Comparison of ENCODE assay signal across 13 cellular contexts in the genomic region with DNA sequence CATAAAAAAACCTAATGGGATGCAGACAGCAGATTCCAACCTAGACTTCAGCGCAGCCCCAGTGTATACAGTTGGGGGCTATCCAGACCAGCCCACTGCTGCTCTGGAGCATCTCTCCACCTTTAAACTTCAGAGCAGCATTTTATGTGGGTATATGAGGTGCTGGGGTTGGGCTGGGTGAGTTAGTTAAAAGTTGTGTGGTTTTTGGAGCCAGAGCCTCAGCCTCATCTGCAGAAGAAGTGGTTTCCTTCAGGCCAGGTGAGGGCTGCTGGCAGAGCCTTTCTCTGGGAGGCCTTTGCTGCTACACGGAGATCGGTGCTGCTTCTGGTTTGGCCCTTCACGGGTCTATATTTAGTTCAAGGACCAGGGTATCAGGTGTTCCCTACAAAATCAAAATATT.
"Had no signal": no experiment of that assay in that cellular context is flagged by ENCODE, and none has a peak within 500 bp of the region (broad histone marks: within the 10 kb centered on the region; RNA-seq: fewer than 3 reads in every experiment).

No MANE protein-coding gene starts in this region.

- ATAC-seq: effector memory CD8-positive, alpha-beta T cell; left cardiac atrium; lower lobe of right lung; stimulated activated naive B cell treated with anti-CD40 and anti-IgM and Interleukin-4, amounts not matched to agents 10 μg/mL and 1 μg/mL and 100 μg/mL, for 72 hours had no signal

- H3K27ac Mint-ChIP-seq: effector memory CD8-positive, alpha-beta T cell; stimulated activated naive B cell treated with anti-CD40 and anti-IgM and Interleukin-4, amounts not matched to agents 10 μg/mL and 1 μg/mL and 100 μg/mL, for 72 hours had no signal

- H3K36me3 Mint-ChIP-seq: stimulated activated naive B cell treated with anti-CD40 and anti-IgM and Interleukin-4, amounts not matched to agents 10 μg/mL and 1 μg/mL and 100 μg/mL, for 72 hours had no signal

- H3K4me3 ChIP-seq: lower lobe of right lung, spleen, thyroid gland had no signal

- H3K9me3 Mint-ChIP-seq: effector memory CD8-positive, alpha-beta T cell; stimulated activated naive B cell treated with anti-CD40 and anti-IgM and Interleukin-4, amounts not matched to agents 10 μg/mL and 1 μg/mL and 100 μg/mL, for 72 hours had no signal

- DNase-seq: activated CD4-positive, CD25-positive, alpha-beta regulatory T cell; activated CD8-positive, alpha-beta memory T cell treated with anti-CD3 and anti-CD28 coated beads, Interleukin-2, amount 50 U/mL, for 48 hours; activated gamma-delta T cell; effector memory CD8-positive, alpha-beta T cell; left cardiac atrium; lower lobe of right lung; occipital lobe; posterior cingulate gyrus; retina; spleen; stimulated activated CD4-positive, alpha-beta T cell treated with anti-CD3 and anti-CD28 coated beads, Interleukin-4, amount 100 ng/mL, for 4 hours; stimulated activated naive B cell treated with anti-CD40 and anti-IgM and Interleukin-4, amounts not matched to agents 10 μg/mL and 1 μg/mL and 100 μg/mL, for 72 hours; thyroid gland had no signal

- H3K4me3 Mint-ChIP-seq: effector memory CD8-positive, alpha-beta T cell; stimulated activated naive B cell treated with anti-CD40 and anti-IgM and Interleukin-4, amounts not matched to agents 10 μg/mL and 1 μg/mL and 100 μg/mL, for 72 hours had no signal

- H3K27ac ChIP-seq: lower lobe of right lung, spleen, thyroid gland had no signal

- H3K9me3 ChIP-seq: lower lobe of right lung, spleen, thyroid gland had no signal

- H3K36me3 ChIP-seq: lower lobe of right lung, spleen, thyroid gland had no signal

- H3K27me3 ChIP-seq: thyroid gland had no signal

- H3K4me1 Mint-ChIP-seq: stimulated activated naive B cell treated with anti-CD40 and anti-IgM and Interleukin-4, amounts not matched to agents 10 μg/mL and 1 μg/mL and 100 μg/mL, for 72 hours had no signal

- H3K4me1 ChIP-seq: spleen, thyroid gland had no signal
